ENCODE assay signal across 1 cellular context in the genomic region with DNA sequence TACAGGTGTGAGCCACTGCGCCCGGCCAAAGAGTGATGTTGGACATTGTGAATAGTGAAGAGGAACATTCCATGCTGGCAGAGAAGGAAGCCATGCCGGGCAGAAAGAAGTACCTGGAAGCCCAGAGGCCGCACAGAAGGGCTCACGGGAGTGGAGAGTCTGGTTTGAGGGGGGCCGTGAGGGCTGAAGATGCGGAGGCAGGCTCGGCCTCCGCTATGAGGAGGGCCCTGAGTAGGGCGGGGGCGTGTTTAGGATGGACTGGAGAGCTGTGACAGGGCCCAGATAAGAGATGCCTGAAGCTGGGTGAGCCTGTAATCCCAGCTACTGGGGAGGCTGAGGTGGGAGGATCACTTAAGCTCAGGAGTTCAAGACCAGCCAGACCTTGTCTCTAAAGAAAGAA.
TF ChIP-seq lines count a peak whose summit lies in the region.

No MANE protein-coding gene starts in this region.

TF ChIP-seq in neural cell, 6 proteins besides CTCF, POLR2A, EP300 and RAD21:
- TF ChIP-seq, protein P1, sequence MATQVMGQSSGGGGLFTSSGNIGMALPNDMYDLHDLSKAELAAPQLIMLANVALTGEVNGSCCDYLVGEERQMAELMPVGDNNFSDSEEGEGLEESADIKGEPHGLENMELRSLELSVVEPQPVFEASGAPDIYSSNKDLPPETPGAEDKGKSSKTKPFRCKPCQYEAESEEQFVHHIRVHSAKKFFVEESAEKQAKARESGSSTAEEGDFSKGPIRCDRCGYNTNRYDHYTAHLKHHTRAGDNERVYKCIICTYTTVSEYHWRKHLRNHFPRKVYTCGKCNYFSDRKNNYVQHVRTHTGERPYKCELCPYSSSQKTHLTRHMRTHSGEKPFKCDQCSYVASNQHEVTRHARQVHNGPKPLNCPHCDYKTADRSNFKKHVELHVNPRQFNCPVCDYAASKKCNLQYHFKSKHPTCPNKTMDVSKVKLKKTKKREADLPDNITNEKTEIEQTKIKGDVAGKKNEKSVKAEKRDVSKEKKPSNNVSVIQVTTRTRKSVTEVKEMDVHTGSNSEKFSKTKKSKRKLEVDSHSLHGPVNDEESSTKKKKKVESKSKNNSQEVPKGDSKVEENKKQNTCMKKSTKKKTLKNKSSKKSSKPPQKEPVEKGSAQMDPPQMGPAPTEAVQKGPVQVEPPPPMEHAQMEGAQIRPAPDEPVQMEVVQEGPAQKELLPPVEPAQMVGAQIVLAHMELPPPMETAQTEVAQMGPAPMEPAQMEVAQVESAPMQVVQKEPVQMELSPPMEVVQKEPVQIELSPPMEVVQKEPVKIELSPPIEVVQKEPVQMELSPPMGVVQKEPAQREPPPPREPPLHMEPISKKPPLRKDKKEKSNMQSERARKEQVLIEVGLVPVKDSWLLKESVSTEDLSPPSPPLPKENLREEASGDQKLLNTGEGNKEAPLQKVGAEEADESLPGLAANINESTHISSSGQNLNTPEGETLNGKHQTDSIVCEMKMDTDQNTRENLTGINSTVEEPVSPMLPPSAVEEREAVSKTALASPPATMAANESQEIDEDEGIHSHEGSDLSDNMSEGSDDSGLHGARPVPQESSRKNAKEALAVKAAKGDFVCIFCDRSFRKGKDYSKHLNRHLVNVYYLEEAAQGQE (IDR thresholded peaks at IDR 0.05; ENCODE audit: borderline replicate concordance): no peak
- TF ChIP-seq SMC3 (conservative IDR thresholded peaks at IDR 0.05; ENCODE audit: poor library complexity) (no peak), TAF1 (IDR thresholded peaks at IDR 0.05; ENCODE audit: low read depth) (no peak), EZH2 (IDR thresholded peaks at IDR 0.05; ENCODE audit: borderline replicate concordance, insufficient read depth, low read length, poor library complexity, severe bottlenecking) (no peak), MXI1 (conservative IDR thresholded peaks at IDR 0.05; ENCODE audit: poor library complexity, severe bottlenecking) (no peak), POLR2AphosphoS5 (IDR thresholded peaks at IDR 0.05) (no peak)
TF ChIP-seq in neural cell: peak in this region for 0.
